In genomic region chr11:69361466-69361865, GRCh38 we compare ENCODE assay signal across 21 cellular contexts.
DNase-seq lines count a peak whose midpoint lies in the region; ATAC-seq and TF ChIP-seq lines count a peak whose summit lies in the region.
"Had no signal": no experiment of that assay in that cellular context is flagged by ENCODE, and none has a peak within 500 bp of the region (broad histone marks: within the 10 kb centered on the region; RNA-seq: fewer than 3 reads in every experiment).

No MANE protein-coding gene starts in this region.

- H3K4me3 ChIP-seq in tibial nerve: no peak overlapping the region
- H3K4me3 ChIP-seq in adrenal gland: no peak overlapping the region
- H3K4me3 ChIP-seq: K562, lung, thyroid gland had no signal

- no peak for ATAC-seq in activated naive CD8-positive, alpha-beta T cell treated with anti-CD3 and anti-CD28 coated beads, Interleukin-2, amount 50 U/mL, for 24 hours
- no peak for ATAC-seq in activated CD8-positive, alpha-beta memory T cell treated with anti-CD3 and anti-CD28 coated beads, Interleukin-2, amount 10 ng/mL, durations not matched to agents 7 days and 5 days
- ATAC-seq in left lobe of liver: no peak
- no peak for ATAC-seq in sciatic nerve
- no peak for ATAC-seq in HG02798 (IDR thresholded peaks at IDR 0.05; ENCODE audit: poor library complexity, unreplicated experiment)
- ATAC-seq: K562 had no signal

- H3K4me3 Mint-ChIP-seq in activated naive CD8-positive, alpha-beta T cell treated with anti-CD3 and anti-CD28 coated beads, Interleukin-2, amount 50 U/mL, for 24 hours: no peak overlapping the region
- no peak overlapping the region for H3K4me3 Mint-ChIP-seq in activated naive CD8-positive, alpha-beta T cell treated with anti-CD3 and anti-CD28 coated beads for 36 hours
- H3K4me3 Mint-ChIP-seq in activated CD8-positive, alpha-beta memory T cell treated with anti-CD3 and anti-CD28 coated beads, Interleukin-2, amount 10 ng/mL, durations not matched to agents 7 days and 5 days: no peak overlapping the region
- H3K4me3 Mint-ChIP-seq: activated naive CD8-positive, alpha-beta T cell treated with anti-CD3 and anti-CD28 coated beads, Interleukin-2, amount 10 ng/mL, durations not matched to agents 7 days and 5 days; CD4-positive, alpha-beta memory T cell; stimulated activated naive CD8-positive, alpha-beta T cell treated with anti-CD3 and anti-CD28 coated beads, Interleukin-15, Interleukin-2, amounts not matched to agents 100 ng/mL and 50 ng/mL, for 24 hours had no signal

- intact Hi-C loops in sciatic nerve (cut with DNase I): no loop called here
- intact Hi-C loops in adrenal gland (cut with DNase I): no loop called here

- H3K27me3 ChIP-seq in tibial nerve: no peaks in the 10 kb centered on the region
- H3K27me3 ChIP-seq in adrenal gland: no peaks in the 10 kb centered on the region
- H3K27me3 ChIP-seq: thyroid gland had no signal

- DNase-seq in activated naive CD8-positive, alpha-beta T cell treated with anti-CD3 and anti-CD28 coated beads, Interleukin-2, amount 50 U/mL, for 24 hours: no peak
- no peak for DNase-seq in activated naive CD8-positive, alpha-beta T cell treated with anti-CD3 and anti-CD28 coated beads for 36 hours
- peak; percentile 22 for DNase-seq in activated CD8-positive, alpha-beta memory T cell treated with anti-CD3 and anti-CD28 coated beads, Interleukin-2, amount 10 ng/mL, durations not matched to agents 7 days and 5 days
- peak; percentile 41 for DNase-seq in left lobe of liver (ENCODE audit: low spot score)
- peak; percentile 7 for DNase-seq in sciatic nerve (ENCODE audit: low spot score)
- no peak for DNase-seq in tibial nerve (ENCODE audit: low spot score in 2 of 2)
- DNase-seq in adrenal gland: no peak
- DNase-seq: activated CD4-positive, alpha-beta T cell treated with anti-CD3 and anti-CD28 coated beads, Interleukin-2, amount 50 U/mL, for 1 hour; CD4-positive, alpha-beta memory T cell; cerebellar nuclear complex; glutamatergic neuron; NCI-H1105; NCI-H1930; NCI-H524 treated with DMSO at 0.1 percent for 48 hours; SIG-M5; thyroid gland had no signal

- H3K9me3 Mint-ChIP-seq in activated naive CD8-positive, alpha-beta T cell treated with anti-CD3 and anti-CD28 coated beads, Interleukin-2, amount 50 U/mL, for 24 hours: peaks cover 4% of the 10 kb centered on the region
- peaks cover 4% of the 10 kb centered on the region for H3K9me3 Mint-ChIP-seq in activated naive CD8-positive, alpha-beta T cell treated with anti-CD3 and anti-CD28 coated beads for 36 hours
- no peaks in the 10 kb centered on the region for H3K9me3 Mint-ChIP-seq in activated CD8-positive, alpha-beta memory T cell treated with anti-CD3 and anti-CD28 coated beads, Interleukin-2, amount 10 ng/mL, durations not matched to agents 7 days and 5 days (ENCODE audit: low read depth)

- no peak for TF ChIP-seq POLR2A in tibial nerve (IDR thresholded peaks at IDR 0.05)
- TF ChIP-seq POLR2A in adrenal gland (IDR thresholded peaks at IDR 0.05): no peak

- H3K4me1 ChIP-seq in tibial nerve: no peaks in the 10 kb centered on the region
- no peaks in the 10 kb centered on the region for H3K4me1 ChIP-seq in adrenal gland (replicated peaks in 1 of 2)
- H3K4me1 ChIP-seq: thyroid gland had no signal

- 75 to 82% methylated on average over 9 of the region's 9 CpGs for WGBS in tibial nerve, 2 donors
- 89 to 94% (median 91%) methylated on average over 9 of the region's 9 CpGs for WGBS in adrenal gland, 4 donors

- H3K27me3 Mint-ChIP-seq in activated naive CD8-positive, alpha-beta T cell treated with anti-CD3 and anti-CD28 coated beads, Interleukin-2, amount 50 U/mL, for 24 hours: no peaks in the 10 kb centered on the region
- no peaks in the 10 kb centered on the region for H3K27me3 Mint-ChIP-seq in activated naive CD8-positive, alpha-beta T cell treated with anti-CD3 and anti-CD28 coated beads for 36 hours
- H3K27me3 Mint-ChIP-seq in activated CD8-positive, alpha-beta memory T cell treated with anti-CD3 and anti-CD28 coated beads, Interleukin-2, amount 10 ng/mL, durations not matched to agents 7 days and 5 days: peaks cover 5% of the 10 kb centered on the region
- H3K27me3 Mint-ChIP-seq: stimulated activated naive CD8-positive, alpha-beta T cell treated with anti-CD3 and anti-CD28 coated beads, Interleukin-15, Interleukin-2, amounts not matched to agents 100 ng/mL and 50 ng/mL, for 24 hours had no signal

- TF ChIP-seq EP300 in tibial nerve (IDR thresholded peaks at IDR 0.05): no peak

- H3K9me3 ChIP-seq in tibial nerve: peaks cover 0 to 13% (median 0%) of the 10 kb centered on the region in 4 donors
- peaks cover 0 to 9% (median 0%) of the 10 kb centered on the region in 3 donors for H3K9me3 ChIP-seq in adrenal gland (replicated peaks in 1 of 3)
- H3K9me3 ChIP-seq: thyroid gland had no signal

- H3K36me3 Mint-ChIP-seq in activated naive CD8-positive, alpha-beta T cell treated with anti-CD3 and anti-CD28 coated beads, Interleukin-2, amount 50 U/mL, for 24 hours (ENCODE audit: low read depth): no peaks in the 10 kb centered on the region
- H3K36me3 Mint-ChIP-seq in activated naive CD8-positive, alpha-beta T cell treated with anti-CD3 and anti-CD28 coated beads for 36 hours: no peaks in the 10 kb centered on the region
- H3K36me3 Mint-ChIP-seq in activated CD8-positive, alpha-beta memory T cell treated with anti-CD3 and anti-CD28 coated beads, Interleukin-2, amount 10 ng/mL, durations not matched to agents 7 days and 5 days: no peaks in the 10 kb centered on the region
- H3K36me3 Mint-ChIP-seq: activated naive CD8-positive, alpha-beta T cell treated with anti-CD3 and anti-CD28 coated beads, Interleukin-2, amount 10 ng/mL, durations not matched to agents 7 days and 5 days; CD4-positive, alpha-beta memory T cell had no signal

- no peaks in the 10 kb centered on the region for H3K4me1 Mint-ChIP-seq in activated naive CD8-positive, alpha-beta T cell treated with anti-CD3 and anti-CD28 coated beads, Interleukin-2, amount 50 U/mL, for 24 hours
- no peaks in the 10 kb centered on the region for H3K4me1 Mint-ChIP-seq in activated naive CD8-positive, alpha-beta T cell treated with anti-CD3 and anti-CD28 coated beads for 36 hours
- H3K4me1 Mint-ChIP-seq in activated CD8-positive, alpha-beta memory T cell treated with anti-CD3 and anti-CD28 coated beads, Interleukin-2, amount 10 ng/mL, durations not matched to agents 7 days and 5 days: no peaks in the 10 kb centered on the region
- H3K4me1 Mint-ChIP-seq: activated naive CD8-positive, alpha-beta T cell treated with anti-CD3 and anti-CD28 coated beads, Interleukin-2, amount 10 ng/mL, durations not matched to agents 7 days and 5 days had no signal

- H3K36me3 ChIP-seq in tibial nerve (no peaks in the 10 kb centered on the region), adrenal gland (replicated peaks in 1 of 2) (no peaks in the 10 kb centered on the region)
- H3K36me3 ChIP-seq: thyroid gland had no signal

- H3K27ac ChIP-seq in tibial nerve (no peak overlapping the region), adrenal gland (no peak overlapping the region)
- H3K27ac ChIP-seq: thyroid gland had no signal

- peak overlapping the region; percentile 19 for H3K27ac Mint-ChIP-seq in activated naive CD8-positive, alpha-beta T cell treated with anti-CD3 and anti-CD28 coated beads, Interleukin-2, amount 50 U/mL, for 24 hours
- H3K27ac Mint-ChIP-seq in activated naive CD8-positive, alpha-beta T cell treated with anti-CD3 and anti-CD28 coated beads for 36 hours: no peak overlapping the region
- H3K27ac Mint-ChIP-seq in activated CD8-positive, alpha-beta memory T cell treated with anti-CD3 and anti-CD28 coated beads, Interleukin-2, amount 10 ng/mL, durations not matched to agents 7 days and 5 days: no peak overlapping the region
- H3K27ac Mint-ChIP-seq: activated naive CD8-positive, alpha-beta T cell treated with anti-CD3 and anti-CD28 coated beads, Interleukin-2, amount 10 ng/mL, durations not matched to agents 7 days and 5 days; CD4-positive, alpha-beta memory T cell; stimulated activated naive CD8-positive, alpha-beta T cell treated with anti-CD3 and anti-CD28 coated beads, Interleukin-15, Interleukin-2, amounts not matched to agents 100 ng/mL and 50 ng/mL, for 24 hours had no signal

- CTCF ChIA-PET in activated CD8-positive, alpha-beta memory T cell treated with anti-CD3 and anti-CD28 coated beads, Interleukin-2, amount 10 ng/mL, durations not matched to agents 7 days and 5 days (lab: Charles Lee): no interaction called here

- TF ChIP-seq CTCF in tibial nerve (IDR thresholded peaks at IDR 0.05) (no peak), adrenal gland (IDR thresholded peaks at IDR 0.05) (no peak)

Comparison
In these comparisons a context has a peak if more than half of its experiments do, and no peak if none do; other contexts are left out.
1. DNase-seq: peak in activated CD8-positive, alpha-beta memory T cell treated with anti-CD3 and anti-CD28 coated beads, Interleukin-2, amount 10 ng/mL, durations not matched to agents 7 days and 5 days (single experiment), left lobe of liver (single experiment) and sciatic nerve (single experiment); none in activated naive CD8-positive, alpha-beta T cell treated with anti-CD3 and anti-CD28 coated beads, Interleukin-2, amount 50 U/mL, for 24 hours (single experiment), activated naive CD8-positive, alpha-beta T cell treated with anti-CD3 and anti-CD28 coated beads for 36 hours (single experiment), tibial nerve (0 of 2) and adrenal gland (0 of 7).